ENCODE assay signal across 17 cellular contexts in genomic region chr2:121506621-121507020, GRCh38. TPM values are rescaled to one million over a fixed set of nuclear protein-coding genes. Genes with fewer than 3 reads are reported as not detected.
"Had no signal": no experiment of that assay in that cellular context is flagged by ENCODE, and none has a peak within 500 bp of the region (broad histone marks: within the 10 kb centered on the region; RNA-seq: fewer than 3 reads in every experiment).

No MANE protein-coding gene starts in this region.

- H3K27ac ChIP-seq: adrenal gland, hepatocyte, skin epidermis, thyroid gland, uterus had no signal

- H3K27me3 Mint-ChIP-seq: activated CD4-positive, alpha-beta T cell treated with anti-CD3 and anti-CD28 coated beads for 36 hours; naive thymus-derived CD8-positive, alpha-beta T cell had no signal

- H3K4me3 Mint-ChIP-seq: activated CD4-positive, alpha-beta T cell treated with anti-CD3 and anti-CD28 coated beads for 36 hours; activated naive CD4-positive, alpha-beta T cell treated with anti-CD3 and anti-CD28 coated beads for 36 hours; activated T-helper 1 cell treated with anti-CD3 and anti-CD28 coated beads, Interleukin-12 subunit alpha, Interleukin-12 subunit beta, Interleukin-2, Interleukin-4 antibody, amounts not matched to agents 30 ng/mL and 10 ng/mL and 1 ng/mL, durations not matched to agents 14 hours and 24 hours and 36 hours had no signal

- H3K9me3 Mint-ChIP-seq: activated naive CD4-positive, alpha-beta T cell treated with anti-CD3 and anti-CD28 coated beads for 36 hours; activated T-helper 1 cell treated with anti-CD3 and anti-CD28 coated beads, Interleukin-12 subunit alpha, Interleukin-12 subunit beta, Interleukin-2, Interleukin-4 antibody, amounts not matched to agents 30 ng/mL and 10 ng/mL and 1 ng/mL, durations not matched to agents 14 hours and 24 hours and 36 hours had no signal

- H3K4me3 ChIP-seq: adrenal gland, hepatocyte, lung, mucosa of descending colon, skin epidermis, thyroid gland, uterus had no signal

- H3K36me3 ChIP-seq: uterus had no signal

- ATAC-seq: activated CD4-positive, alpha-beta T cell treated with anti-CD3 and anti-CD28 coated beads for 36 hours; mucosa of descending colon; naive thymus-derived CD8-positive, alpha-beta T cell had no signal

- H3K27me3 ChIP-seq: adrenal gland, hepatocyte, thyroid gland, uterus had no signal

- DNase-seq: activated CD4-positive, alpha-beta T cell treated with anti-CD3 and anti-CD28 coated beads for 36 hours; activated naive CD4-positive, alpha-beta T cell treated with anti-CD3 and anti-CD28 coated beads for 36 hours; adrenal gland; central memory CD4-positive, alpha-beta T cell; cortex of kidney; effector CD8-positive, alpha-beta T cell; mucosa of descending colon; naive thymus-derived CD8-positive, alpha-beta T cell; thyroid gland; uterus had no signal

- H3K27ac Mint-ChIP-seq: activated CD4-positive, alpha-beta T cell treated with anti-CD3 and anti-CD28 coated beads for 36 hours; activated naive CD4-positive, alpha-beta T cell treated with anti-CD3 and anti-CD28 coated beads for 36 hours; activated T-helper 1 cell treated with anti-CD3 and anti-CD28 coated beads, Interleukin-12 subunit alpha, Interleukin-12 subunit beta, Interleukin-2, Interleukin-4 antibody, amounts not matched to agents 30 ng/mL and 10 ng/mL and 1 ng/mL, durations not matched to agents 14 hours and 24 hours and 36 hours had no signal

- H3K4me1 ChIP-seq: uterus had no signal

- H3K9me3 ChIP-seq: adrenal gland, mucosa of descending colon, thyroid gland, uterus had no signal

RNA-seq across cellular contexts. Expression of gene RNU4ATAC, which starts 24.1 kb away (rescaled TPM):
- total RNA-seq: activated CD4-positive, alpha-beta T cell treated with anti-CD3 and anti-CD28 coated beads for 36 hours; activated naive CD4-positive, alpha-beta T cell treated with anti-CD3 and anti-CD28 coated beads for 36 hours; activated T-helper 1 cell treated with anti-CD3 and anti-CD28 coated beads, Interleukin-12 subunit alpha, Interleukin-12 subunit beta, Interleukin-2, Interleukin-4 antibody, amounts not matched to agents 30 ng/mL and 10 ng/mL and 1 ng/mL, durations not matched to agents 14 hours and 24 hours and 36 hours; adrenal gland; epithelial cell of proximal tubule; hepatocyte; lung; naive thymus-derived CD8-positive, alpha-beta T cell; osteoblast; T-helper 2 cell treated with Interferon-gamma antibody and Interleukin-4, amounts not matched to agents 100 ng/mL and 5 ng/mL, for 36 hours; thyroid gland had no signal
